In the genomic region with DNA sequence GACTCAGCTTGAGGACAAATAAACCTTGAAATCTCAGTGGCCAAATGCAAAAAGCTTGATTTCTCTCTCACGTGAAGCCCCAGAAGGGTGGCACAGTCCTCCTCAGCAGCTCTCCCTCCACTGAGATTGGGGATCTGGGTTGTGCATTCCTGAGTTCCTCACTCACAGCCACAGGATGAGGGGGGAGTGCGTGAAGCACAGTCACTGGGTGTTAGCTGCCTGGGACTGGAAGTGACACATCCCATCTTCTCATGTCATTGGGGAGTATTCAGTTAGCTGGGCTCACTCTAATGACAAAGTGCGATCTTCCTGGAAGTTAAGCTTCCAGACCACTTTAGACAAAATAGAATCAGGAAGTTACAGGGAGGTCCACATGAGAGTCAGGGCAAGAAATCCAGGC, we compare ENCODE assay signal across 16 cellular contexts.
DNase-seq lines count a peak whose midpoint lies in the region; ATAC-seq, FAIRE-seq and TF ChIP-seq lines count a peak whose summit lies in the region.
"Had no signal": no experiment of that assay in that cellular context is flagged by ENCODE, and none has a peak within 500 bp of the region (broad histone marks: within the 10 kb centered on the region; RNA-seq: fewer than 3 reads in every experiment).

No MANE protein-coding gene starts in this region.

- H3K36me3 ChIP-seq in SK-N-SH (replicated peaks in 1 of 2; ENCODE audit: control insufficient read depth in 1 of 2, insufficient read depth in 2 of 2, low read length in 1 of 2) (no peaks in the 10 kb centered on the region), skeletal muscle satellite cell (ENCODE audit: insufficient read depth, low read length) (no peaks in the 10 kb centered on the region)
- H3K36me3 ChIP-seq: left lung, neural progenitor cell, tibial artery had no signal

- no peak for TF ChIP-seq RAD21 in SK-N-SH (IDR thresholded peaks at IDR 0.05; ENCODE audit: low read length)

- TF ChIP-seq CTCF in SK-N-SH (IDR thresholded peaks at IDR 0.05) (no peak), fibroblast of mammary gland (conservative IDR thresholded peaks at IDR 0.05; ENCODE audit: control insufficient read depth, insufficient read depth, low read depth, low read length) (no peak)

- H3K27ac ChIP-seq in SK-N-SH (ENCODE audit: low read depth in 2 of 2, low read length in 1 of 2) = peak overlapping the region in 1 of 2 experiments; percentile 9; a peak in 2 of 4 replicates
- H3K27ac ChIP-seq: left lung, neural progenitor cell, tibial artery had no signal

- peaks cover 0 to 16% of the 10 kb centered on the region in 2 experiments; a peak in 2 of 4 replicates for H3K4me1 ChIP-seq in SK-N-SH (ENCODE audit: control insufficient read depth in 1 of 2, insufficient read depth in 2 of 2, low read depth in 1 of 2, low read length in 1 of 2)
- H3K4me1 ChIP-seq in skeletal muscle satellite cell (ENCODE audit: control insufficient read depth, insufficient read depth, low read length) = peaks cover 14% of the 10 kb centered on the region
- H3K4me1 ChIP-seq: left lung, neural progenitor cell, tibial artery had no signal

- TF ChIP-seq POLR2A in H54 (IDR thresholded peaks at IDR 0.05; ENCODE audit: low read depth, low read length) = no peak

- no peak for TF ChIP-seq EP300 in SK-N-SH (IDR thresholded peaks at IDR 0.05; ENCODE audit: borderline replicate concordance in 1 of 2, low read depth in 1 of 2, low read length in 1 of 2)

- H3F3A ChIP-seq in SK-N-SH (replicated peaks; ENCODE audit: insufficient read depth) = no peaks in the 10 kb centered on the region

- H3K9ac ChIP-seq in SK-N-SH = no peak overlapping the region
- H3K9ac ChIP-seq in skeletal muscle satellite cell (ENCODE audit: low read depth, low read length) = no peak overlapping the region
- H3K9ac ChIP-seq: neural progenitor cell had no signal

- H2AFZ ChIP-seq in SK-N-SH (ENCODE audit: low read depth) = peak overlapping the region; percentile 44; the same call in 1 of the 2 replicates
- H2AFZ ChIP-seq: neural progenitor cell had no signal

- H3K27me3 ChIP-seq in SK-N-SH (ENCODE audit: insufficient read depth) (no peaks in the 10 kb centered on the region), skeletal muscle satellite cell (ENCODE audit: control insufficient read depth, insufficient read depth, low read length) (peaks cover 4% of the 10 kb centered on the region)
- H3K27me3 ChIP-seq: left lung, neural progenitor cell had no signal

- H3K79me2 ChIP-seq in SK-N-SH (ENCODE audit: insufficient read depth) = no peaks in the 10 kb centered on the region

- H3K9me3 ChIP-seq in SK-N-SH (no peaks in the 10 kb centered on the region), skeletal muscle satellite cell (replicated peaks; ENCODE audit: low read length) (no peaks in the 10 kb centered on the region)
- H3K9me3 ChIP-seq: left lung, tibial artery had no signal

- no peaks in the 10 kb centered on the region for H3K9me2 ChIP-seq in SK-N-SH

- H3K4me3 ChIP-seq in SK-N-SH (ENCODE audit: low read depth in 2 of 2, low read length in 1 of 2) (no peak overlapping the region), fibroblast of mammary gland (ENCODE audit: control insufficient read depth, low read depth, low read length) (no peak overlapping the region), skeletal muscle satellite cell (ENCODE audit: low read length) (no peak overlapping the region)
- H3K4me3 ChIP-seq: left lung, neural progenitor cell, tibial artery had no signal

- DNase-seq in H54 (ENCODE audit: insufficient read length, low spot score) (peak; percentile 86), SK-N-SH (no peak), fibroblast of mammary gland (ENCODE audit: low read depth) (peak; percentile 73), HuH-7 (ENCODE audit: low spot score) (no peak), globus pallidus (ENCODE audit: low spot score) (no peak)
- DNase-seq: activated CD4-positive, alpha-beta T cell treated with anti-CD3 and anti-CD28 coated beads, Interleukin-2, amount 10 ng/mL, durations not matched to agents 7 days and 5 days; Calu3; foreskin melanocyte; left lung; MV-4-11; NCI-H2227 treated with DMSO at 0.1 percent for 48 hours; T-helper 17 cell; tibial artery had no signal

- WGBS in SK-N-SH (ENCODE audit: low lambda C conversion rate) = 45% methylated on average over 2 of the region's 3 CpGs

- H4K20me1 ChIP-seq in SK-N-SH (ENCODE audit: insufficient read depth) = no peaks in the 10 kb centered on the region

- no peak for ATAC-seq in GM18858 (IDR thresholded peaks at IDR 0.05; ENCODE audit: unreplicated experiment)
- ATAC-seq: left lung, T-helper 17 cell had no signal

- FAIRE-seq in H54 (lab: Jason Lieb, UNC) = peak; percentile 81

- H3K4me2 ChIP-seq in SK-N-SH (peak overlapping the region; percentile 10), skeletal muscle satellite cell (ENCODE audit: low read length) (peak overlapping the region; percentile 40)
- H3K4me2 ChIP-seq: neural progenitor cell had no signal

- CTCF ChIA-PET in SK-N-SH (lab: Yijun Ruan, JAX) = interaction anchor here (1.0 to 1.5 kb wide), 3 partner anchors 25 to 193 kb away, joined by 3 read pairs; a partner anchor contains a TSS

- POLR2A ChIA-PET in SK-N-SH (lab: Yijun Ruan, JAX) = no interaction called here

TF ChIP-seq in SK-N-SH, 30 proteins besides CTCF, POLR2A, EP300 and RAD21:
- TF ChIP-seq JUND (IDR thresholded peaks at IDR 0.05) = peak; percentile 29; the same call in 1 of the 2 replicates
- TF ChIP-seq, protein P1, sequence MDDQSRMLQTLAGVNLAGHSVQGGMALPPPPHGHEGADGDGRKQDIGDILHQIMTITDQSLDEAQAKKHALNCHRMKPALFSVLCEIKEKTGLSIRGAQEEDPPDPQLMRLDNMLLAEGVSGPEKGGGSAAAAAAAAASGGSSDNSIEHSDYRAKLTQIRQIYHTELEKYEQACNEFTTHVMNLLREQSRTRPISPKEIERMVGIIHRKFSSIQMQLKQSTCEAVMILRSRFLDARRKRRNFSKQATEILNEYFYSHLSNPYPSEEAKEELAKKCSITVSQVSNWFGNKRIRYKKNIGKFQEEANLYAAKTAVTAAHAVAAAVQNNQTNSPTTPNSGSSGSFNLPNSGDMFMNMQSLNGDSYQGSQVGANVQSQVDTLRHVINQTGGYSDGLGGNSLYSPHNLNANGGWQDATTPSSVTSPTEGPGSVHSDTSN (IDR thresholded peaks at IDR 0.05) = peak; percentile 16; the same call in 1 of the 2 replicates
- no peak for TF ChIP-seq POLR2AphosphoS5 (IDR thresholded peaks at IDR 0.05; ENCODE audit: low read depth, low read length)
- 0 out of 2 replicates have a peak, but pooled peaks have one; percentile 7 for TF ChIP-seq TEAD4 (IDR thresholded peaks at IDR 0.05; ENCODE audit: borderline replicate concordance, insufficient read depth)
- TF ChIP-seq MXI1 (IDR thresholded peaks at IDR 0.05; ENCODE audit: low read depth, low read length) = no peak
- TF ChIP-seq EZH2phosphoT487 (IDR thresholded peaks at IDR 0.05; ENCODE audit: borderline replicate concordance, low read depth) = no peak
- no peak for TF ChIP-seq FOXJ3 (CRISPR knock-in tag; IDR thresholded peaks at IDR 0.05)

Comparison
In these comparisons a context has a peak if more than half of its experiments do, and no peak if none do; other contexts are left out.
1. DNase-seq: peak in H54 (single experiment) and fibroblast of mammary gland (single experiment); none in SK-N-SH (single experiment), HuH-7 (single experiment) and globus pallidus (single experiment).